Comparison of ENCODE assay signal across 39 cellular contexts in genomic region chr7:147563669-147564068, GRCh38.
"Had no signal": no experiment of that assay in that cellular context is flagged by ENCODE, and none has a peak within 500 bp of the region (broad histone marks: within the 10 kb centered on the region; RNA-seq: fewer than 3 reads in every experiment).

No MANE protein-coding gene starts in this region.

- H3K4me3 Mint-ChIP-seq: activated naive CD4-positive, alpha-beta T cell treated with anti-CD3 and anti-CD28 coated beads for 36 hours; activated naive CD4-positive, alpha-beta T cell treated with anti-CD3 and anti-CD28 coated beads, Interleukin-2, amount 10 ng/mL, durations not matched to agents 7 days and 5 days; activated naive CD4-positive, alpha-beta T cell treated with anti-CD3 and anti-CD28 coated beads, Interleukin-2, amount 50 U/mL, for 24 hours; activated naive CD8-positive, alpha-beta T cell; activated naive CD8-positive, alpha-beta T cell treated with anti-CD3 and anti-CD28 coated beads for 36 hours; activated naive CD8-positive, alpha-beta T cell treated with anti-CD3 and anti-CD28 coated beads, Interleukin-2, amount 10 ng/mL, durations not matched to agents 7 days and 5 days; activated naive CD8-positive, alpha-beta T cell treated with anti-CD3 and anti-CD28 coated beads, Interleukin-2, amount 50 U/mL, for 24 hours; activated T-cell treated with anti-CD3 and anti-CD28 coated beads, Interleukin-2, amount 50 U/mL, for 4 hours; activated T-cell treated with anti-CD3 and anti-CD28 coated beads, Interleukin-2, amount 50 U/mL, for 72 hours; activated T-helper 1 cell treated with anti-CD3 and anti-CD28 coated beads, Interleukin-12 subunit alpha, Interleukin-12 subunit beta, Interleukin-2, Interleukin-4 antibody, amounts not matched to agents 30 ng/mL and 10 ng/mL and 1 ng/mL, durations not matched to agents 14 hours and 24 hours and 36 hours; activated T-helper 17 cell treated with anti-CD3 and anti-CD28 coated beads, Interleukin-2, amount 50 U/mL, for 72 hours; brain; central memory CD8-positive, alpha-beta T cell had no signal

- H3K27me3 ChIP-seq: adrenal gland, ascending aorta, body of pancreas, brain microvascular endothelial cell, breast epithelium, cardiac muscle cell had no signal

- H3K4me3 ChIP-seq: adrenal gland, ascending aorta, body of pancreas, breast epithelium, cardiac muscle cell had no signal

- FAIRE-seq: astrocyte, bronchial epithelial cell, colon had no signal

- H3K36me3 ChIP-seq: adrenal gland, ascending aorta, brain microvascular endothelial cell, breast epithelium, cardiac muscle cell had no signal

- H3K27me3 Mint-ChIP-seq: activated naive CD4-positive, alpha-beta T cell treated with anti-CD3 and anti-CD28 coated beads, Interleukin-2, amount 10 ng/mL, durations not matched to agents 7 days and 5 days; activated naive CD4-positive, alpha-beta T cell treated with anti-CD3 and anti-CD28 coated beads, Interleukin-2, amount 50 U/mL, for 24 hours; activated naive CD8-positive, alpha-beta T cell; activated naive CD8-positive, alpha-beta T cell treated with anti-CD3 and anti-CD28 coated beads for 36 hours; activated naive CD8-positive, alpha-beta T cell treated with anti-CD3 and anti-CD28 coated beads, Interleukin-2, amount 10 ng/mL, durations not matched to agents 7 days and 5 days; activated naive CD8-positive, alpha-beta T cell treated with anti-CD3 and anti-CD28 coated beads, Interleukin-2, amount 50 U/mL, for 24 hours; activated T-helper 17 cell treated with anti-CD3 and anti-CD28 coated beads, Interleukin-2, amount 50 U/mL, for 72 hours; central memory CD8-positive, alpha-beta T cell had no signal

- H3K4me1 Mint-ChIP-seq: activated naive CD4-positive, alpha-beta T cell treated with anti-CD3 and anti-CD28 coated beads, Interleukin-2, amount 10 ng/mL, durations not matched to agents 7 days and 5 days; activated naive CD4-positive, alpha-beta T cell treated with anti-CD3 and anti-CD28 coated beads, Interleukin-2, amount 50 U/mL, for 24 hours; activated naive CD8-positive, alpha-beta T cell treated with anti-CD3 and anti-CD28 coated beads for 36 hours; activated naive CD8-positive, alpha-beta T cell treated with anti-CD3 and anti-CD28 coated beads, Interleukin-2, amount 10 ng/mL, durations not matched to agents 7 days and 5 days; activated naive CD8-positive, alpha-beta T cell treated with anti-CD3 and anti-CD28 coated beads, Interleukin-2, amount 50 U/mL, for 24 hours; activated T-helper 17 cell treated with anti-CD3 and anti-CD28 coated beads, Interleukin-2, amount 50 U/mL, for 72 hours; central memory CD8-positive, alpha-beta T cell had no signal

- H3K27ac Mint-ChIP-seq: activated naive CD4-positive, alpha-beta T cell treated with anti-CD3 and anti-CD28 coated beads for 36 hours; activated naive CD4-positive, alpha-beta T cell treated with anti-CD3 and anti-CD28 coated beads, Interleukin-2, amount 10 ng/mL, durations not matched to agents 7 days and 5 days; activated naive CD4-positive, alpha-beta T cell treated with anti-CD3 and anti-CD28 coated beads, Interleukin-2, amount 50 U/mL, for 24 hours; activated naive CD4-positive, alpha-beta T cell treated with anti-CD3 and anti-CD28 coated beads, Interleukin-2, amount 50 U/mL, for 72 hours; activated naive CD8-positive, alpha-beta T cell; activated naive CD8-positive, alpha-beta T cell treated with anti-CD3 and anti-CD28 coated beads for 36 hours; activated naive CD8-positive, alpha-beta T cell treated with anti-CD3 and anti-CD28 coated beads, Interleukin-2, amount 10 ng/mL, durations not matched to agents 7 days and 5 days; activated naive CD8-positive, alpha-beta T cell treated with anti-CD3 and anti-CD28 coated beads, Interleukin-2, amount 50 U/mL, for 24 hours; activated T-cell treated with anti-CD3 and anti-CD28 coated beads, Interleukin-2, amount 50 U/mL, for 72 hours; activated T-helper 1 cell treated with anti-CD3 and anti-CD28 coated beads, Interleukin-12 subunit alpha, Interleukin-12 subunit beta, Interleukin-2, Interleukin-4 antibody, amounts not matched to agents 30 ng/mL and 10 ng/mL and 1 ng/mL, durations not matched to agents 14 hours and 24 hours and 36 hours; activated T-helper 17 cell treated with anti-CD3 and anti-CD28 coated beads, Interleukin-2, amount 50 U/mL, for 72 hours; activated T-helper 2 cell treated with anti-CD3 and anti-CD28 coated beads, Interferon-gamma antibody, Interleukin-2, Interleukin-4, amounts not matched to agents 10 μg/mL and 5 μg/mL and 100 μg/mL, durations not matched to agents 14 hours and 24 hours and 36 hours; brain had no signal

- H3K9me3 ChIP-seq: adrenal gland, ascending aorta, body of pancreas, breast epithelium had no signal

- H3K36me3 Mint-ChIP-seq: activated naive CD4-positive, alpha-beta T cell treated with anti-CD3 and anti-CD28 coated beads, Interleukin-2, amount 10 ng/mL, durations not matched to agents 7 days and 5 days; activated naive CD4-positive, alpha-beta T cell treated with anti-CD3 and anti-CD28 coated beads, Interleukin-2, amount 50 U/mL, for 24 hours; activated naive CD4-positive, alpha-beta T cell treated with anti-CD3 and anti-CD28 coated beads, Interleukin-2, amount 50 U/mL, for 72 hours; activated naive CD8-positive, alpha-beta T cell; activated naive CD8-positive, alpha-beta T cell treated with anti-CD3 and anti-CD28 coated beads for 36 hours; activated naive CD8-positive, alpha-beta T cell treated with anti-CD3 and anti-CD28 coated beads, Interleukin-2, amount 10 ng/mL, durations not matched to agents 7 days and 5 days; brain had no signal

- H3K4me1 ChIP-seq: adrenal gland, ascending aorta, body of pancreas, breast epithelium had no signal

- DNase-seq: activated effector memory CD4-positive, alpha-beta T cell treated with anti-CD3 and anti-CD28 coated beads, Interleukin-2, amount 50 U/mL, for 16 hours; activated effector memory CD4-positive, alpha-beta T cell treated with Interleukin-2 at 50 U/mL for 16 hours; activated gamma-delta T cell; activated gamma-delta T cell treated with Interleukin-2 at 50 U/mL for 16 hours; activated naive CD4-positive, alpha-beta T cell; activated naive CD4-positive, alpha-beta T cell treated with anti-CD3 and anti-CD28 coated beads for 36 hours; activated naive CD4-positive, alpha-beta T cell treated with anti-CD3 and anti-CD28 coated beads, Interleukin-2, amount 10 ng/mL, durations not matched to agents 7 days and 5 days; activated naive CD4-positive, alpha-beta T cell treated with anti-CD3 and anti-CD28 coated beads, Interleukin-2, amount 50 U/mL, for 16 hours; activated naive CD4-positive, alpha-beta T cell treated with Interleukin-2 at 50 U/mL for 16 hours; activated naive CD8-positive, alpha-beta T cell treated with anti-CD3 and anti-CD28 coated beads for 36 hours; activated naive CD8-positive, alpha-beta T cell treated with anti-CD3 and anti-CD28 coated beads, Interleukin-2, amount 10 ng/mL, durations not matched to agents 7 days and 5 days; activated naive CD8-positive, alpha-beta T cell treated with anti-CD3 and anti-CD28 coated beads, Interleukin-2, amount 50 U/mL, for 24 hours; activated T-cell treated with anti-CD3 and anti-CD28 coated beads, Interleukin-2, amount 50 U/mL, for 4 hours; activated T-cell treated with anti-CD3 and anti-CD28 coated beads, Interleukin-2, amount 50 U/mL, for 48 hours; activated T-cell treated with anti-CD3 and anti-CD28 coated beads, Interleukin-2, amount 50 U/mL, for 72 hours; adrenal gland; amniotic stem cell; amygdala; anterior cingulate cortex; aorta; body of pancreas; brain microvascular endothelial cell; caudate nucleus; central memory CD4-positive, alpha-beta T cell; cerebellar nuclear complex had no signal

- H3K27ac ChIP-seq: adrenal gland, ascending aorta, body of pancreas, brain microvascular endothelial cell, breast epithelium, cardiac muscle cell had no signal

- ATAC-seq: activated naive CD4-positive, alpha-beta T cell treated with anti-CD3 and anti-CD28 coated beads, Interleukin-2, amount 50 U/mL, for 72 hours; activated naive CD8-positive, alpha-beta T cell treated with anti-CD3 and anti-CD28 coated beads, Interleukin-2, amount 50 U/mL, for 24 hours; activated T-cell treated with anti-CD3 and anti-CD28 coated beads, Interleukin-2, amount 50 U/mL, for 4 hours; activated T-cell treated with anti-CD3 and anti-CD28 coated beads, Interleukin-2, amount 50 U/mL, for 72 hours; activated T-helper 17 cell treated with anti-CD3 and anti-CD28 coated beads, Interleukin-2, amount 50 U/mL, for 72 hours; body of pancreas had no signal
